In genomic region chr3:42549131-42549530, GRCh38 we compare ENCODE assay signal across 20 cellular contexts.
"Had no signal": no experiment of that assay in that cellular context is flagged by ENCODE, and none has a peak within 500 bp of the region (broad histone marks: within the 10 kb centered on the region; RNA-seq: fewer than 3 reads in every experiment).

No MANE protein-coding gene starts in this region.

- H3K4me3 ChIP-seq: adrenal gland, Peyer's patch had no signal

- H3K4me2 ChIP-seq: KMS-11 had no signal

- H3K9me3 Mint-ChIP-seq: activated naive CD8-positive, alpha-beta T cell treated with anti-CD3 and anti-CD28 coated beads, Interleukin-2, amount 10 ng/mL, durations not matched to agents 7 days and 5 days had no signal

- H3K9me3 ChIP-seq: adrenal gland, Peyer's patch had no signal

- H3K9ac ChIP-seq: KMS-11 had no signal

- H3K27ac Mint-ChIP-seq: activated CD4-positive, alpha-beta T cell treated with anti-CD3 and anti-CD28 coated beads for 36 hours; activated naive CD8-positive, alpha-beta T cell treated with anti-CD3 and anti-CD28 coated beads, Interleukin-2, amount 10 ng/mL, durations not matched to agents 7 days and 5 days had no signal

- H3K27me3 ChIP-seq: adrenal gland, Peyer's patch had no signal

- H3K27me3 Mint-ChIP-seq: activated CD4-positive, alpha-beta T cell treated with anti-CD3 and anti-CD28 coated beads for 36 hours; activated naive CD8-positive, alpha-beta T cell treated with anti-CD3 and anti-CD28 coated beads, Interleukin-2, amount 10 ng/mL, durations not matched to agents 7 days and 5 days had no signal

- H3K4me3 Mint-ChIP-seq: activated CD4-positive, alpha-beta T cell treated with anti-CD3 and anti-CD28 coated beads for 36 hours; activated CD8-positive, alpha-beta T cell treated with anti-CD3 and anti-CD28 coated beads, Interleukin-2, amount 10 ng/mL, durations not matched to agents 7 days and 5 days; activated naive CD8-positive, alpha-beta T cell treated with anti-CD3 and anti-CD28 coated beads, Interleukin-2, amount 10 ng/mL, durations not matched to agents 7 days and 5 days had no signal

- ATAC-seq: activated CD4-positive, alpha-beta T cell treated with anti-CD3 and anti-CD28 coated beads for 36 hours; activated CD8-positive, alpha-beta T cell treated with anti-CD3 and anti-CD28 coated beads, Interleukin-2, amount 10 ng/mL, durations not matched to agents 7 days and 5 days had no signal

- DNase-seq: activated CD4-positive, alpha-beta T cell treated with anti-CD3 and anti-CD28 coated beads for 36 hours; activated CD8-positive, alpha-beta memory T cell treated with anti-CD3 and anti-CD28 coated beads, Interleukin-2, amount 50 U/mL, for 48 hours; activated CD8-positive, alpha-beta T cell treated with anti-CD3 and anti-CD28 coated beads, Interleukin-2, amount 10 ng/mL, durations not matched to agents 7 days and 5 days; activated naive CD4-positive, alpha-beta T cell treated with anti-CD3 and anti-CD28 coated beads, Interleukin-2, amount 50 U/mL, for 16 hours; activated naive CD8-positive, alpha-beta T cell treated with anti-CD3 and anti-CD28 coated beads, Interleukin-2, amount 10 ng/mL, durations not matched to agents 7 days and 5 days; activated T-cell treated with anti-CD3 and anti-CD28 coated beads, Interleukin-2, amount 50 U/mL, for 1 hour; adrenal gland; anterior cingulate cortex; central memory CD4-positive, alpha-beta T cell; MM.1S; NCI-H1105; NCI-H1436 treated with DMSO at 0.1 percent for 48 hours; NCI-H187; NCI-H2081 treated with DMSO at 0.1 percent for 48 hours; NCI-H446; NCI-H524; Peyer's patch; SHP77 treated with DMSO at 0.1 percent for 48 hours; WERI-Rb-1 had no signal

- H3K27ac ChIP-seq: adrenal gland, KMS-11, Peyer's patch, WERI-Rb-1 had no signal

- H3K4me1 ChIP-seq: adrenal gland had no signal
